Comparison of ENCODE assay signal across 1 cellular context in genomic region chr19:57240311-57241090, GRCh38.
A peak's percentile ranks its signal among the peaks of the same experiment; 100 is the strongest.
TF ChIP-seq lines count a peak whose summit lies in the region.

Gene ZNF805, plus strand, starts transcription at chr19:57240632. Its CDS starts 260 bp downstream, at chr19:57240892.

TF ChIP-seq in K562, 482 proteins besides CTCF, POLR2A, EP300 and RAD21 (continued from another document):
- TF ChIP-seq ETV1 (tag; conservative IDR thresholded peaks at IDR 0.05; ENCODE audit: low read depth): 0 out of 2 replicates have a peak, but pooled peaks have one; percentile 44
- TF ChIP-seq, protein P1, sequence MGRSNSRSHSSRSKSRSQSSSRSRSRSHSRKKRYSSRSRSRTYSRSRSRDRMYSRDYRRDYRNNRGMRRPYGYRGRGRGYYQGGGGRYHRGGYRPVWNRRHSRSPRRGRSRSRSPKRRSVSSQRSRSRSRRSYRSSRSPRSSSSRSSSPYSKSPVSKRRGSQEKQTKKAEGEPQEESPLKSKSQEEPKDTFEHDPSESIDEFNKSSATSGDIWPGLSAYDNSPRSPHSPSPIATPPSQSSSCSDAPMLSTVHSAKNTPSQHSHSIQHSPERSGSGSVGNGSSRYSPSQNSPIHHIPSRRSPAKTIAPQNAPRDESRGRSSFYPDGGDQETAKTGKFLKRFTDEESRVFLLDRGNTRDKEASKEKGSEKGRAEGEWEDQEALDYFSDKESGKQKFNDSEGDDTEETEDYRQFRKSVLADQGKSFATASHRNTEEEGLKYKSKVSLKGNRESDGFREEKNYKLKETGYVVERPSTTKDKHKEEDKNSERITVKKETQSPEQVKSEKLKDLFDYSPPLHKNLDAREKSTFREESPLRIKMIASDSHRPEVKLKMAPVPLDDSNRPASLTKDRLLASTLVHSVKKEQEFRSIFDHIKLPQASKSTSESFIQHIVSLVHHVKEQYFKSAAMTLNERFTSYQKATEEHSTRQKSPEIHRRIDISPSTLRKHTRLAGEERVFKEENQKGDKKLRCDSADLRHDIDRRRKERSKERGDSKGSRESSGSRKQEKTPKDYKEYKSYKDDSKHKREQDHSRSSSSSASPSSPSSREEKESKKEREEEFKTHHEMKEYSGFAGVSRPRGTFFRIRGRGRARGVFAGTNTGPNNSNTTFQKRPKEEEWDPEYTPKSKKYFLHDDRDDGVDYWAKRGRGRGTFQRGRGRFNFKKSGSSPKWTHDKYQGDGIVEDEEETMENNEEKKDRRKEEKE (IDR thresholded peaks at IDR 0.05; ENCODE audit: borderline replicate concordance in 1 of 2, control insufficient read depth in 1 of 2, low read depth in 2 of 2, low read length in 1 of 2): no peak
- TF ChIP-seq, protein P2, sequence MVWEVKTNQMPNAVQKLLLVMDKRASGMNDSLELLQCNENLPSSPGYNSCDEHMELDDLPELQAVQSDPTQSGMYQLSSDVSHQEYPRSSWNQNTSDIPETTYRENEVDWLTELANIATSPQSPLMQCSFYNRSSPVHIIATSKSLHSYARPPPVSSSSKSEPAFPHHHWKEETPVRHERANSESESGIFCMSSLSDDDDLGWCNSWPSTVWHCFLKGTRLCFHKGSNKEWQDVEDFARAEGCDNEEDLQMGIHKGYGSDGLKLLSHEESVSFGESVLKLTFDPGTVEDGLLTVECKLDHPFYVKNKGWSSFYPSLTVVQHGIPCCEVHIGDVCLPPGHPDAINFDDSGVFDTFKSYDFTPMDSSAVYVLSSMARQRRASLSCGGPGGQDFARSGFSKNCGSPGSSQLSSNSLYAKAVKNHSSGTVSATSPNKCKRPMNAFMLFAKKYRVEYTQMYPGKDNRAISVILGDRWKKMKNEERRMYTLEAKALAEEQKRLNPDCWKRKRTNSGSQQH (CRISPR knock-in tag; IDR thresholded peaks at IDR 0.05): no peak
- peak; percentile 27; the same call in 1 of the 2 replicates for TF ChIP-seq SOX6 (IDR thresholded peaks at IDR 0.05)
- peak; percentile 45; the same call in 1 of the 2 replicates for TF ChIP-seq NFIC (IDR thresholded peaks at IDR 0.05)
